Comparison of ENCODE assay signal across 12 cellular contexts in the genomic region with DNA sequence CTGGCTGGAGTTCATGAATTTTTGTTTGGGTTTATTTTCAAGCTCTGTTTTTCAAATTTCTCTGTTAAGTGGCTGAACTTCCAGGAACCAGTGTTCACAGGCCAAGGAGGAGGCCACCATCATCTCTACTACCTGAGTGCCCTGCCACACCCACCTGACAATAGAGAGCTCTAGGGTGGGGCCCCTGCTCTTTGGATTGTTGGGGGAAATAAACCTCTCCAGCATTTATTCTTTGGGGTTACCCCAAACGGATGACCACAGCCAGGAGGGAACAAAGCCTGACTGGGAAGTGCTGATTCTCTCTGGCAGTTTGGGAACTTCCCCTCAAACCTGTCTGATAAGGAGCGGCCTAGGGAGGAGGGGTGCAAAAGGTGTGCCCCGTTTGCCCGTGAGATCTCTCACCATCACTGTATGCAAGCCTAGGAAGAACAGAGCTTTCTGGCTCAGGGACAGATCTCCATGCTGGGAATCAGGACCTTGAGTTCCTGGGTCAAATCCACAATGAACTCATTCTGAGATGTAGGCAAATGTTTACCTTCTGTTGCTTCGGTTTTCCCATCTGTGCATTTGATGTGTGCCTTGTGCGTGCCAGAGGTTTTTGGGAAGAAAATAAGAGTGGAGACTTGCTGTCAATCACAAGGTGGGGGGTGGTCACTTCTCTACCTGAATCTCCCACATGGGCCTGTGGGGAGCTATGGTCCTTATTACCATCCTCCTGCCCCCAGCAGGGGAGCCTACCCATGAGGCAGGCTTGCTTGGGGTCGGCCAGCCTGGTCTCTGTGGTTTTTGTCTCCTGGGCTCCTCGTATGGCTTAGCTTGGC. TPM values are rescaled to one million over a fixed set of nuclear protein-coding genes. Genes with fewer than 3 reads are reported as not detected.
DNase-seq lines count a peak whose midpoint lies in the region; ATAC-seq and TF ChIP-seq lines count a peak whose summit lies in the region.
"Had no signal": no experiment of that assay in that cellular context is flagged by ENCODE, and none has a peak within 500 bp of the region (broad histone marks: within the 10 kb centered on the region; RNA-seq: fewer than 3 reads in every experiment).

No MANE protein-coding gene starts in this region.

- peak overlapping the region; percentile 46 for H3K27ac Mint-ChIP-seq in activated naive CD4-positive, alpha-beta T cell treated with anti-CD3 and anti-CD28 coated beads, Interleukin-2, amount 50 U/mL, for 24 hours
- H3K27ac Mint-ChIP-seq in activated naive CD4-positive, alpha-beta T cell treated with anti-CD3 and anti-CD28 coated beads for 36 hours: no peak overlapping the region
- no peak overlapping the region for H3K27ac Mint-ChIP-seq in progenitor cell of endocrine pancreas
- H3K27ac Mint-ChIP-seq: HFFc6 had no signal

- peaks cover 22 to 54% (median 33%) of the 10 kb centered on the region in 4 donors for H3K4me1 ChIP-seq in liver (ENCODE audit: control insufficient read depth in 4 of 4, insufficient read depth in 4 of 4, low read length in 3 of 4)
- H3K4me1 ChIP-seq in transverse colon: peaks cover 43 to 84% (median 73%) of the 10 kb centered on the region in 4 donors

- H3K9me3 ChIP-seq in liver (ENCODE audit: control insufficient read depth in 4 of 4, low read length in 3 of 4) (no peaks in the 10 kb centered on the region), transverse colon (no peaks in the 10 kb centered on the region)

- no peak overlapping the region for H3K9ac ChIP-seq in liver (ENCODE audit: low read depth in 1 of 2, low read length in 2 of 2)

- peak overlapping the region; percentile 94 for H3K27ac ChIP-seq in VCaP
- H3K27ac ChIP-seq in liver (ENCODE audit: low read depth in 1 of 2, low read length in 2 of 2): peak overlapping the region; percentile 23 to 48
- H3K27ac ChIP-seq in transverse colon: peak overlapping the region; percentile 80 to 91 (median 90)

- H3K27me3 ChIP-seq in liver (ENCODE audit: control insufficient read depth in 4 of 4, insufficient read depth in 4 of 4, low read length in 3 of 4) (no peaks in the 10 kb centered on the region), transverse colon (no peaks in the 10 kb centered on the region)

- no peak for TF ChIP-seq EP300 in transverse colon (IDR thresholded peaks at IDR 0.05; ENCODE audit: low read depth)

- no peak for ATAC-seq in HG02852 (IDR thresholded peaks at IDR 0.05; ENCODE audit: unreplicated experiment)
- no peak for ATAC-seq in HG03135 (IDR thresholded peaks at IDR 0.05; ENCODE audit: unreplicated experiment)
- ATAC-seq: left cardiac atrium had no signal

- no peak for DNase-seq in activated naive CD4-positive, alpha-beta T cell treated with anti-CD3 and anti-CD28 coated beads for 36 hours
- peak; percentile 79 for DNase-seq in transverse colon
- DNase-seq in progenitor cell of endocrine pancreas (ENCODE audit: low spot score, unreplicated experiment): no peak
- DNase-seq: aorta, HFFc6, left cardiac atrium, NCI-H2029 treated with DMSO at 0.1 percent for 48 hours had no signal

- TF ChIP-seq RAD21 in liver (IDR thresholded peaks at IDR 0.05): no peak

- peaks cover 70% of the 10 kb centered on the region for H3K4me1 Mint-ChIP-seq in activated naive CD4-positive, alpha-beta T cell treated with anti-CD3 and anti-CD28 coated beads, Interleukin-2, amount 50 U/mL, for 24 hours
- H3K4me1 Mint-ChIP-seq in activated naive CD4-positive, alpha-beta T cell treated with anti-CD3 and anti-CD28 coated beads for 36 hours (ENCODE audit: low read depth): peaks cover 43% of the 10 kb centered on the region
- H3K4me1 Mint-ChIP-seq in progenitor cell of endocrine pancreas (ENCODE audit: low read depth): peaks cover 56% of the 10 kb centered on the region

- H3K36me3 Mint-ChIP-seq in activated naive CD4-positive, alpha-beta T cell treated with anti-CD3 and anti-CD28 coated beads, Interleukin-2, amount 50 U/mL, for 24 hours: no peaks in the 10 kb centered on the region
- H3K36me3 Mint-ChIP-seq in activated naive CD4-positive, alpha-beta T cell treated with anti-CD3 and anti-CD28 coated beads for 36 hours (ENCODE audit: low read depth): no peaks in the 10 kb centered on the region
- H3K36me3 Mint-ChIP-seq in progenitor cell of endocrine pancreas (ENCODE audit: insufficient read depth): no peaks in the 10 kb centered on the region

- TF ChIP-seq POLR2A in transverse colon (IDR thresholded peaks at IDR 0.05): no peak

- CTCF ChIA-PET in activated naive CD4-positive, alpha-beta T cell treated with anti-CD3 and anti-CD28 coated beads for 36 hours (lab: Charles Lee): interaction anchor here (0.6 to 2.9 kb wide), 10 partner anchors 8 to 519 kb away, joined by 3 to 11 read pairs (median 4); no protein-coding TSS in a partner anchor

- in situ Hi-C loops in transverse colon (cut with MboI; ENCODE audit: low pct_ligation_motif_present in 1 of 4, low pct_unique_long_range_greater_than_20kb in 1 of 4, low sequenced_read_pairs in 3 of 4): no loop called here

- 66% methylated on average over 8 of the region's 8 CpGs for WGBS in liver
- 62% methylated on average over 8 of the region's 8 CpGs; no CpG with 5 or more reads in 1 of the 2 donors for WGBS in transverse colon (ENCODE audit: low coverage in 1 of 2), 2 donors

- H3K9me3 Mint-ChIP-seq in activated naive CD4-positive, alpha-beta T cell treated with anti-CD3 and anti-CD28 coated beads, Interleukin-2, amount 50 U/mL, for 24 hours: no peaks in the 10 kb centered on the region
- no peaks in the 10 kb centered on the region for H3K9me3 Mint-ChIP-seq in activated naive CD4-positive, alpha-beta T cell treated with anti-CD3 and anti-CD28 coated beads for 36 hours
- H3K9me3 Mint-ChIP-seq in progenitor cell of endocrine pancreas (ENCODE audit: low read depth): no peaks in the 10 kb centered on the region
- H3K9me3 Mint-ChIP-seq: HFFc6 had no signal

- intact Hi-C loops in activated naive CD4-positive, alpha-beta T cell treated with anti-CD3 and anti-CD28 coated beads for 36 hours (cut with micrococcal nuclease): loop anchor here (1.0 to 5.0 kb wide), 4 partner anchors 8 to 42 kb away; no protein-coding TSS in a partner anchor
- intact Hi-C loops in transverse colon (cut with DNase I; ENCODE audit: low total_unique reads): no loop called here

- H3K4me3 ChIP-seq in liver (ENCODE audit: low read depth in 1 of 3, low read length in 3 of 3) (no peak overlapping the region), transverse colon (no peak overlapping the region)

- no peak overlapping the region for H3K4me3 Mint-ChIP-seq in activated naive CD4-positive, alpha-beta T cell treated with anti-CD3 and anti-CD28 coated beads, Interleukin-2, amount 50 U/mL, for 24 hours
- H3K4me3 Mint-ChIP-seq in activated naive CD4-positive, alpha-beta T cell treated with anti-CD3 and anti-CD28 coated beads for 36 hours: no peak overlapping the region
- H3K4me3 Mint-ChIP-seq in progenitor cell of endocrine pancreas (ENCODE audit: low read depth): no peak overlapping the region
- H3K4me3 Mint-ChIP-seq: HFFc6 had no signal

- no peaks in the 10 kb centered on the region for H3K27me3 Mint-ChIP-seq in activated naive CD4-positive, alpha-beta T cell treated with anti-CD3 and anti-CD28 coated beads, Interleukin-2, amount 50 U/mL, for 24 hours
- H3K27me3 Mint-ChIP-seq in activated naive CD4-positive, alpha-beta T cell treated with anti-CD3 and anti-CD28 coated beads for 36 hours (ENCODE audit: low read depth): no peaks in the 10 kb centered on the region
- no peaks in the 10 kb centered on the region for H3K27me3 Mint-ChIP-seq in progenitor cell of endocrine pancreas

- no peak for TF ChIP-seq CTCF in VCaP (conservative IDR thresholded peaks at IDR 0.05)
- TF ChIP-seq CTCF in liver (IDR thresholded peaks at IDR 0.05; ENCODE audit: low read depth, low read length, missing input control): no peak
- no peak for TF ChIP-seq CTCF in transverse colon (IDR thresholded peaks at IDR 0.05)
- TF ChIP-seq CTCF in progenitor cell of endocrine pancreas (IDR thresholded peaks at IDR 0.05; ENCODE audit: unreplicated experiment): no peak

- H3K36me3 ChIP-seq in liver (ENCODE audit: control insufficient read depth in 4 of 4, insufficient read depth in 3 of 4, low read depth in 1 of 4, low read length in 3 of 4): no peaks in the 10 kb centered on the region
- no peaks in the 10 kb centered on the region for H3K36me3 ChIP-seq in transverse colon

TF ChIP-seq in liver, 16 proteins besides CTCF, POLR2A, EP300 and RAD21 (continues in another document):
- TF ChIP-seq YY1 (IDR thresholded peaks at IDR 0.05) (no peak), RXRA (IDR thresholded peaks at IDR 0.05) (peak in 1 of 2 donors; percentile 44), HNF4A (conservative IDR thresholded peaks at IDR 0.05) (peak in 1 of 2 donors; percentile 34)
- TF ChIP-seq, protein P1, sequence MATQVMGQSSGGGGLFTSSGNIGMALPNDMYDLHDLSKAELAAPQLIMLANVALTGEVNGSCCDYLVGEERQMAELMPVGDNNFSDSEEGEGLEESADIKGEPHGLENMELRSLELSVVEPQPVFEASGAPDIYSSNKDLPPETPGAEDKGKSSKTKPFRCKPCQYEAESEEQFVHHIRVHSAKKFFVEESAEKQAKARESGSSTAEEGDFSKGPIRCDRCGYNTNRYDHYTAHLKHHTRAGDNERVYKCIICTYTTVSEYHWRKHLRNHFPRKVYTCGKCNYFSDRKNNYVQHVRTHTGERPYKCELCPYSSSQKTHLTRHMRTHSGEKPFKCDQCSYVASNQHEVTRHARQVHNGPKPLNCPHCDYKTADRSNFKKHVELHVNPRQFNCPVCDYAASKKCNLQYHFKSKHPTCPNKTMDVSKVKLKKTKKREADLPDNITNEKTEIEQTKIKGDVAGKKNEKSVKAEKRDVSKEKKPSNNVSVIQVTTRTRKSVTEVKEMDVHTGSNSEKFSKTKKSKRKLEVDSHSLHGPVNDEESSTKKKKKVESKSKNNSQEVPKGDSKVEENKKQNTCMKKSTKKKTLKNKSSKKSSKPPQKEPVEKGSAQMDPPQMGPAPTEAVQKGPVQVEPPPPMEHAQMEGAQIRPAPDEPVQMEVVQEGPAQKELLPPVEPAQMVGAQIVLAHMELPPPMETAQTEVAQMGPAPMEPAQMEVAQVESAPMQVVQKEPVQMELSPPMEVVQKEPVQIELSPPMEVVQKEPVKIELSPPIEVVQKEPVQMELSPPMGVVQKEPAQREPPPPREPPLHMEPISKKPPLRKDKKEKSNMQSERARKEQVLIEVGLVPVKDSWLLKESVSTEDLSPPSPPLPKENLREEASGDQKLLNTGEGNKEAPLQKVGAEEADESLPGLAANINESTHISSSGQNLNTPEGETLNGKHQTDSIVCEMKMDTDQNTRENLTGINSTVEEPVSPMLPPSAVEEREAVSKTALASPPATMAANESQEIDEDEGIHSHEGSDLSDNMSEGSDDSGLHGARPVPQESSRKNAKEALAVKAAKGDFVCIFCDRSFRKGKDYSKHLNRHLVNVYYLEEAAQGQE (IDR thresholded peaks at IDR 0.05): no peak
- TF ChIP-seq, protein P2, sequence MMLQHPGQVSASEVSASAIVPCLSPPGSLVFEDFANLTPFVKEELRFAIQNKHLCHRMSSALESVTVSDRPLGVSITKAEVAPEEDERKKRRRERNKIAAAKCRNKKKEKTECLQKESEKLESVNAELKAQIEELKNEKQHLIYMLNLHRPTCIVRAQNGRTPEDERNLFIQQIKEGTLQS (IDR thresholded peaks at IDR 0.05): no peak

RNA-seq across cellular contexts. Expression of a gene that starts 27.7 kb away (rescaled TPM):
- 100 to 1,000 TPM; 143 to 146 TPM for total RNA-seq in activated naive CD4-positive, alpha-beta T cell treated with anti-CD3 and anti-CD28 coated beads for 36 hours
- total RNA-seq in liver (10 to 100 TPM; 25.9 to 94.4 TPM), transverse colon (100 to 1,000 TPM in 3 of 4 donors, 10 to 100 TPM in 1; 98.3 to 724 (median 511) TPM), progenitor cell of endocrine pancreas (152 and 172 TPM in 2 replicates)
- polyA plus RNA-seq in liver: 10 to 100 TPM; 14.7 to 24.3 TPM

Comparison
In these comparisons a context has a peak if more than half of its experiments do, and no peak if none do; other contexts are left out.
1. H3K27ac ChIP-seq: peak in every context shown above with its lines; median percentile 94 in VCaP; 90 in transverse colon; 36 in liver.